ENCODE assay signal across 17 cellular contexts in the genomic region with DNA sequence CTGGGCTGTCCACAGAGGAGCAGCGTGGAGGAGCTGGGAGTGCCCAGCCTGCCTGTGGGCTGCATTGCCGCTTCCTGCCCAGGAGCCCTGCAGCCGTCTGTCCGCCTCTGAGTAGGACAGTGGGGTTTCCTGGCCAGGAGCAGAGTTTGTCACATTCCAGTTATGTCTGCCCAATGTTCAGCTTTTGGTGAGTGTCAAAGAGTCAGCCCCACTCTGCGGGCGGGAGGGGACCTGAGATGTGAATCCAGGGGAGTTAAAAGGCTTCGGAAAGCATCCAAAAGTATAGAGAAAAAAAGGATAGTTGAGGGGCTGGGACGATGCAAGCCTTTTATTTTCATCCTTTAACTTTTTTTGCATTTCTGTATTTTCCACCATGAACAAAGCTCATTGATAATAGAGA. TPM values are rescaled to one million over a fixed set of nuclear protein-coding genes. Genes with fewer than 3 reads are reported as not detected.
"Had no signal": no experiment of that assay in that cellular context is flagged by ENCODE, and none has a peak within 500 bp of the region (broad histone marks: within the 10 kb centered on the region; RNA-seq: fewer than 3 reads in every experiment).

No MANE protein-coding gene starts in this region.

- H3K27me3 ChIP-seq: body of pancreas had no signal

- H3K79me2 ChIP-seq: parathyroid adenoma had no signal

- ATAC-seq: activated naive CD4-positive, alpha-beta T cell treated with anti-CD3 and anti-CD28 coated beads, Interleukin-2, amount 50 U/mL, for 72 hours; body of pancreas; left lung; stimulated activated naive CD8-positive, alpha-beta T cell treated with anti-CD3 and anti-CD28 coated beads, Interleukin-15, amount 100 ng/mL, for 72 hours had no signal

- H3K36me3 ChIP-seq: left lung, thoracic aorta had no signal

- DNase-seq: activated CD4-positive, alpha-beta T cell treated with anti-CD3 and anti-CD28 coated beads, Interleukin-2, amount 50 U/mL, for 4 hours; activated CD4-positive, CD25-positive, alpha-beta regulatory T cell; activated effector memory CD4-positive, alpha-beta T cell treated with Interleukin-2 at 50 U/mL for 16 hours; activated T-cell treated with anti-CD3 and anti-CD28 coated beads, Interleukin-2, amount 50 U/mL, for 1 hour; amniotic stem cell; body of pancreas; dermis blood vessel endothelial cell; left lung; stimulated activated CD4-positive, alpha-beta T cell treated with anti-CD3 and anti-CD28 coated beads, Interleukin-15, amount 100 ng/mL, for 24 hours; stimulated activated CD4-positive, alpha-beta T cell treated with anti-CD3 and anti-CD28 coated beads, Interleukin-4, amount 100 ng/mL, for 24 hours; stimulated activated naive CD8-positive, alpha-beta T cell treated with anti-CD3 and anti-CD28 coated beads, Interleukin-15, amount 100 ng/mL, for 72 hours had no signal

- H2AFZ ChIP-seq: parathyroid adenoma had no signal

- H3K4me3 ChIP-seq: body of pancreas, left lung, thoracic aorta had no signal

- H3K9ac ChIP-seq: parathyroid adenoma had no signal

- H3K9me3 ChIP-seq: body of pancreas, left lung, thoracic aorta had no signal

- H3K27ac ChIP-seq: body of pancreas, left lung, parathyroid adenoma, thoracic aorta had no signal

RNA-seq across cellular contexts. Expression of gene GATA5, which starts 7.2 kb away (rescaled TPM):
- total RNA-seq: activated naive CD4-positive, alpha-beta T cell treated with anti-CD3 and anti-CD28 coated beads, Interleukin-2, amount 50 U/mL, for 72 hours; body of pancreas; dermis blood vessel endothelial cell; esophagus mucosa; neural crest cell; renal cortical epithelial cell had no signal

RNA-seq across cellular contexts. Expression of gene RBBP8NL, which starts 55.6 kb away (rescaled TPM):
- total RNA-seq: activated naive CD4-positive, alpha-beta T cell treated with anti-CD3 and anti-CD28 coated beads, Interleukin-2, amount 50 U/mL, for 72 hours; dermis blood vessel endothelial cell; neural crest cell; renal cortical epithelial cell; thoracic aorta had no signal
